ENCODE assay signal across 2 cellular contexts in genomic region chr9:134880484-134881312, GRCh38.
TF ChIP-seq lines count a peak whose summit lies in the region.

Gene FCN2, plus strand, starts transcription at chr9:134880810. Its CDS starts 12 bp downstream, at chr9:134880822.

TF ChIP-seq in IMR-90, 13 proteins besides CTCF, POLR2A, EP300 and RAD21:
- TF ChIP-seq, protein P1, sequence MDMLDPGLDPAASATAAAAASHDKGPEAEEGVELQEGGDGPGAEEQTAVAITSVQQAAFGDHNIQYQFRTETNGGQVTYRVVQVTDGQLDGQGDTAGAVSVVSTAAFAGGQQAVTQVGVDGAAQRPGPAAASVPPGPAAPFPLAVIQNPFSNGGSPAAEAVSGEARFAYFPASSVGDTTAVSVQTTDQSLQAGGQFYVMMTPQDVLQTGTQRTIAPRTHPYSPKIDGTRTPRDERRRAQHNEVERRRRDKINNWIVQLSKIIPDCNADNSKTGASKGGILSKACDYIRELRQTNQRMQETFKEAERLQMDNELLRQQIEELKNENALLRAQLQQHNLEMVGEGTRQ (IDR thresholded peaks at IDR 0.05; ENCODE audit: low read depth, low read length), result no peak
- TF ChIP-seq MXI1 (IDR thresholded peaks at IDR 0.05; ENCODE audit: borderline replicate concordance, low read depth, low read length) (no peak), BHLHE40 (IDR thresholded peaks at IDR 0.05; ENCODE audit: low read depth, low read length) (no peak), MAZ (IDR thresholded peaks at IDR 0.05; ENCODE audit: borderline replicate concordance, low read depth, low read length) (no peak), RFX5 (IDR thresholded peaks at IDR 0.05; ENCODE audit: low read depth, low read length) (no peak), NFE2L2 (IDR thresholded peaks at IDR 0.05; ENCODE audit: low read depth, low read length) (no peak), ELK1 (IDR thresholded peaks at IDR 0.05; ENCODE audit: borderline replicate concordance, low read depth, low read length) (no peak), RCOR1 (IDR thresholded peaks at IDR 0.05; ENCODE audit: insufficient replicate concordance, low read length) (no peak), CEBPB (IDR thresholded peaks at IDR 0.05; ENCODE audit: low read depth, low read length) (no peak), MAFK (IDR thresholded peaks at IDR 0.05; ENCODE audit: low read depth, low read length) (no peak), SMC3 (IDR thresholded peaks at IDR 0.05; ENCODE audit: low read depth, low read length) (no peak), FOS (IDR thresholded peaks at IDR 0.05; ENCODE audit: low read depth, low read length) (no peak), CHD1 (IDR thresholded peaks at IDR 0.05; ENCODE audit: low read depth, low read length) (no peak)

TF ChIP-seq in H1, 55 proteins besides CTCF, POLR2A, EP300 and RAD21:
- TF ChIP-seq RXRA (IDR thresholded peaks at IDR 0.05; ENCODE audit: insufficient read depth, low read depth, low read length) (no peak), KDM1A (IDR thresholded peaks at IDR 0.05; ENCODE audit: borderline replicate concordance, low read length) (no peak)
